ENCODE assay signal across 24 cellular contexts in genomic region chr6:156944412-156944811, GRCh38.
DNase-seq lines count a peak whose midpoint lies in the region; ATAC-seq and TF ChIP-seq lines count a peak whose summit lies in the region.
"Had no signal": no experiment of that assay in that cellular context is flagged by ENCODE, and none has a peak within 500 bp of the region (broad histone marks: within the 10 kb centered on the region; RNA-seq: fewer than 3 reads in every experiment).

No MANE protein-coding gene starts in this region.

- peak overlapping the region; percentile 23 for H3K27ac ChIP-seq in smooth muscle cell (ENCODE audit: low read depth)
- no peak overlapping the region for H3K27ac ChIP-seq in PC-9
- H3K27ac ChIP-seq: brain microvascular endothelial cell had no signal

- H3K9me2 ChIP-seq in PC-9 (ENCODE audit: insufficient read depth): no peaks in the 10 kb centered on the region

- peak; percentile 71 to 82 for DNase-seq in HAP-1 (ENCODE audit: low spot score in 2 of 2)
- DNase-seq in T-helper 17 cell: no peak
- DNase-seq in foreskin melanocyte: peak; percentile 63
- DNase-seq in smooth muscle cell (lab: John Stamatoyannopoulos, UW; ENCODE audit: unreplicated experiment): no peak
- no peak for DNase-seq in PC-9
- no peak for DNase-seq in DMS53 treated with DMSO at 0.1 percent for 48 hours (lab: John Stamatoyannopoulos, UW; ENCODE audit: unreplicated experiment)
- no peak for DNase-seq in activated effector memory CD4-positive, alpha-beta T cell treated with Interleukin-2 at 50 U/mL for 16 hours
- DNase-seq: activated CD4-positive, alpha-beta T cell treated with anti-CD3 and anti-CD28 coated beads for 36 hours; activated gamma-delta T cell treated with Interleukin-2 at 50 U/mL for 16 hours; brain microvascular endothelial cell; C1 segment of cervical spinal cord; COR-L47; DMS53; GF-D8; IMR-90; NCI-H1048; NCI-H187; NCI-H526; posterior cingulate gyrus; right cardiac atrium; stimulated activated CD4-positive, alpha-beta T cell treated with anti-CD3 and anti-CD28 coated beads, Interleukin-2, amount 100 ng/mL, for 48 hours; T-helper 1 cell had no signal

- no peak overlapping the region for H3K27ac Mint-ChIP-seq in T-helper 17 cell
- H3K27ac Mint-ChIP-seq: activated CD4-positive, alpha-beta T cell treated with anti-CD3 and anti-CD28 coated beads for 36 hours; type B pancreatic cell had no signal

- in situ Hi-C loops in HAP-1 (cut with MboI; ENCODE audit: low sequenced_read_pairs): loop anchor here (10.0 kb wide), 1 partner anchor 160 kb away; no protein-coding TSS in a partner anchor

- H3K36me3 Mint-ChIP-seq in T-helper 17 cell (ENCODE audit: low read depth): no peaks in the 10 kb centered on the region

- H3K4me1 Mint-ChIP-seq in T-helper 17 cell: peaks cover 36% of the 10 kb centered on the region

- H3K4me1 ChIP-seq in HAP-1: peaks cover 48% of the 10 kb centered on the region
- peaks cover 41% of the 10 kb centered on the region for H3K4me1 ChIP-seq in smooth muscle cell (ENCODE audit: low read depth)
- peaks cover 22% of the 10 kb centered on the region for H3K4me1 ChIP-seq in PC-9 (replicated peaks; ENCODE audit: insufficient read depth)

- peak overlapping the region; percentile 56 for H3K4me3 Mint-ChIP-seq in T-helper 17 cell
- H3K4me3 Mint-ChIP-seq: activated CD4-positive, alpha-beta T cell treated with anti-CD3 and anti-CD28 coated beads for 36 hours; type B pancreatic cell had no signal

- H3F3A ChIP-seq in smooth muscle cell (ENCODE audit: low read depth) (peaks cover 5% of the 10 kb centered on the region), PC-9 (ENCODE audit: insufficient read depth, low read depth) (peaks cover 15% of the 10 kb centered on the region)

- no TSS peak for BruUV-seq in PC-9 (replicated peaks; lab: Mats Ljungman, UMichigan)

- POLR2A ChIA-PET in PC-9 (lab: Charles Lee; ENCODE audit: unreplicated experiment): no interaction called here

- 60% methylated on average over 6 of the region's 6 CpGs for WGBS in smooth muscle cell (ENCODE audit: low lambda C conversion rate)

- H3K79me2 ChIP-seq in smooth muscle cell (ENCODE audit: low read depth) (peaks cover 92% of the 10 kb centered on the region), PC-9 (ENCODE audit: low read depth) (peaks cover 53% of the 10 kb centered on the region)

- H3K4me3 ChIP-seq in HAP-1 (no peak overlapping the region), smooth muscle cell (no peak overlapping the region), PC-9 (no peak overlapping the region)
- H3K4me3 ChIP-seq: lung had no signal

- no peak for TF ChIP-seq CTCF in smooth muscle cell (IDR thresholded peaks at IDR 0.05; ENCODE audit: borderline replicate concordance, insufficient read depth, poor library complexity, severe bottlenecking)
- no peak for TF ChIP-seq CTCF in PC-9 (conservative IDR thresholded peaks at IDR 0.05)

- no peaks in the 10 kb centered on the region for H3K36me3 ChIP-seq in HAP-1 (replicated peaks)
- no peaks in the 10 kb centered on the region for H3K36me3 ChIP-seq in smooth muscle cell (ENCODE audit: low read depth)
- H3K36me3 ChIP-seq in PC-9 (ENCODE audit: low read depth): no peaks in the 10 kb centered on the region
- H3K36me3 ChIP-seq: brain microvascular endothelial cell had no signal

- H3K9me3 ChIP-seq in HAP-1 (no peaks in the 10 kb centered on the region), T-helper 17 cell (ENCODE audit: control insufficient read depth, low read length, poor library complexity, severe bottlenecking) (no peaks in the 10 kb centered on the region), smooth muscle cell (replicated peaks; ENCODE audit: low read depth) (no peaks in the 10 kb centered on the region), PC-9 (ENCODE audit: insufficient read depth, low read depth) (no peaks in the 10 kb centered on the region)

- intact Hi-C loops in PC-9 (cut with micrococcal nuclease; ENCODE audit: unreplicated experiment): loop anchor here (10.0 kb wide), 1 partner anchor 380 kb away; no protein-coding TSS in a partner anchor

- no peak overlapping the region for H3K9ac ChIP-seq in smooth muscle cell (ENCODE audit: low read depth)

- H3K27me3 ChIP-seq in HAP-1 (ENCODE audit: low read depth) (no peaks in the 10 kb centered on the region), smooth muscle cell (ENCODE audit: low read depth) (no peaks in the 10 kb centered on the region), PC-9 (ENCODE audit: insufficient read depth, low read depth) (no peaks in the 10 kb centered on the region)
- H3K27me3 ChIP-seq: brain microvascular endothelial cell had no signal

- no peak overlapping the region for H3K4me2 ChIP-seq in smooth muscle cell
- H3K4me2 ChIP-seq in PC-9: no peak overlapping the region

- no peaks in the 10 kb centered on the region for H3K27me3 Mint-ChIP-seq in T-helper 17 cell
- H3K27me3 Mint-ChIP-seq: activated CD4-positive, alpha-beta T cell treated with anti-CD3 and anti-CD28 coated beads for 36 hours; type B pancreatic cell had no signal

- peaks cover 94% of the 10 kb centered on the region for H4K20me1 ChIP-seq in smooth muscle cell (ENCODE audit: low read depth)
- H4K20me1 ChIP-seq in PC-9 (ENCODE audit: insufficient read depth): no peaks in the 10 kb centered on the region; the same call in 1 of the 2 replicates

- no peak for ATAC-seq in T-helper 17 cell
- ATAC-seq: activated CD4-positive, alpha-beta T cell treated with anti-CD3 and anti-CD28 coated beads for 36 hours; right cardiac atrium had no signal

- H2AFZ ChIP-seq in smooth muscle cell (ENCODE audit: low read depth): no peak overlapping the region
- no peak overlapping the region for H2AFZ ChIP-seq in PC-9

- CTCF ChIA-PET in PC-9 (lab: Charles Lee): no interaction called here

Comparison
In these comparisons a context has a peak if more than half of its experiments do, and no peak if none do; other contexts are left out.
1. DNase-seq: peak in HAP-1 (2 of 2) and foreskin melanocyte (single experiment); none in T-helper 17 cell (0 of 3), smooth muscle cell (single experiment), PC-9 (0 of 2), DMS53 treated with DMSO at 0.1 percent for 48 hours (single experiment) and activated effector memory CD4-positive, alpha-beta T cell treated with Interleukin-2 at 50 U/mL for 16 hours (single experiment).